In the genomic region with DNA sequence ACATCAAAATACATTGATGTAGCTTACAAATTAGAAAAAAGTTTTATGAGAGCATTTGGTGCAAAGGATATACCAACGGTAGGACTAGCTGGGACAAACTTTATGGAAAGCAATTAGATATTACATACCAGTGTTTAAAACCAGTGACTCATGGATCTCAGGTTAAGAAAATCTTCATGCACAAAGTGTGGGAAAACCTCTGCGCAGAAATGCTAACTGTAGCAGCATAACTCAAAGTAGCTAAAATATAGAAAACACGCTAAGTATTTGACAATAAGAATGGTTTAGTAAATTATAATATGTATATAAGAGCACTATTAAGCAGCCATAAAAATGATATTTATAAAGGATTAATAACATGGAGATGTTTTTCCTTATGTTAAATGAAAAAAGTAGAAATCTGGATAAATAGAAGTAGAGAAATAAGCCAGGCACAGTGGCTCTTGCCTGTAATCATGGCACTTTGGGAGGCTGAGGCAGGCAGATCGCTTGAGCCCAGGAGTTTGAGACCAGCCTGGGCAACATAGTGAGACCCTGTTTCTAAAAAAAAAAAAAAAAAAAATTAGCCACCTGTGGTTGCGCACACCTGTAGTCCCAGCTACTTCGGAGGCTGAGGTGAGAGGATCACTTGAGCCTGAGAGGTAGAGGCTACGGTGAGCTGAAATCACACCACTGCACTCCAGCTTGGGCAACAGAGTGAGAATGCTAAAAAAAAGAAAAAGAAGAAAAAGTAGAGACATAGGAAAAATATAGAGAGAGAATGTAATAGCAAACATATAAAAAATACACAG, we compare ENCODE assay signal across 27 cellular contexts. TPM values are rescaled to one million over a fixed set of nuclear protein-coding genes. Genes with fewer than 3 reads are reported as not detected.
A peak's percentile ranks its signal among the peaks of the same experiment; 100 is the strongest.
DNase-seq lines count a peak whose midpoint lies in the region; ATAC-seq, FAIRE-seq and TF ChIP-seq lines count a peak whose summit lies in the region.
"Had no signal": no experiment of that assay in that cellular context is flagged by ENCODE, and none has a peak within 500 bp of the region (broad histone marks: within the 10 kb centered on the region; RNA-seq: fewer than 3 reads in every experiment).

No MANE protein-coding gene starts in this region.

- H2AFZ ChIP-seq in K562 (ENCODE audit: low read depth, low read length), result no peak overlapping the region

- peaks cover 14% of the 10 kb centered on the region for H3K9me3 Mint-ChIP-seq in natural killer cell treated with Interleukin-12 subunit alpha and Interleukin-12 subunit beta and Interleukin-15 and Interleukin-18, amount 100 ng/mL, for 72 hours

- no peak for FAIRE-seq in K562 (lab: Jason Lieb, UNC)
- FAIRE-seq: A204.1, GM12878, GM12892, GM18507, GM19239 had no signal

- H3K36me3 ChIP-seq in HEK293 (ENCODE audit: control insufficient read depth in 2 of 2, insufficient read depth in 1 of 2, low read length in 2 of 2) (no peaks in the 10 kb centered on the region), K562 (ENCODE audit: control insufficient read depth, insufficient read depth, low read length) (no peaks in the 10 kb centered on the region)
- H3K36me3 ChIP-seq: BE2C, BLaER1 had no signal

- H3K27me3 ChIP-seq in K562 (ENCODE audit: control insufficient read depth in 2 of 2, insufficient read depth in 2 of 2, low read length in 2 of 2), result no peaks in the 10 kb centered on the region
- H3K27me3 ChIP-seq: BE2C, BLaER1 had no signal

- no peaks in the 10 kb centered on the region for H3K9me3 ChIP-seq in HEK293 (ENCODE audit: control insufficient read depth, insufficient read depth, low read depth, low read length)
- H3K9me3 ChIP-seq in K562 (replicated peaks; ENCODE audit: control insufficient read depth, insufficient read depth, low read depth, low read length), result no peaks in the 10 kb centered on the region; the same call in 1 of the 2 replicates
- H3K9me3 ChIP-seq in T-helper 17 cell (ENCODE audit: control insufficient read depth, low read length, poor library complexity, severe bottlenecking), result no peaks in the 10 kb centered on the region
- H3K9me3 ChIP-seq: BE2C had no signal

- H3K36me3 Mint-ChIP-seq in natural killer cell treated with Interleukin-12 subunit alpha and Interleukin-12 subunit beta and Interleukin-15 and Interleukin-18, amount 100 ng/mL, for 72 hours, result peaks cover 26% of the 10 kb centered on the region
- peaks cover 3% of the 10 kb centered on the region for H3K36me3 Mint-ChIP-seq in T-helper 17 cell (ENCODE audit: low read depth)
- H3K36me3 Mint-ChIP-seq: CD4-positive, CD25-positive, alpha-beta regulatory T cell had no signal

- H4K20me1 ChIP-seq in K562 (replicated peaks; ENCODE audit: control insufficient read depth, insufficient read depth, low read length), result no peaks in the 10 kb centered on the region
- H4K20me1 ChIP-seq: BLaER1 had no signal

- H3K9me1 ChIP-seq in K562 (ENCODE audit: control insufficient read depth, insufficient read depth, low read length), result no peaks in the 10 kb centered on the region

- intact Hi-C loops in K562 (cut with micrococcal nuclease), result no loop called here

- no peak for TF ChIP-seq RAD21 in K562 (CRISPR knock-in tag; conservative IDR thresholded peaks at IDR 0.05 in 1 of 2, IDR thresholded peaks at IDR 0.05 in 1 of 2)

- H3K9ac ChIP-seq in K562 (ENCODE audit: insufficient read depth in 1 of 2, low read depth in 2 of 2, low read length in 2 of 2), result no peak overlapping the region
- H3K9ac ChIP-seq: BLaER1 had no signal

- H3K4me1 ChIP-seq in HEK293 (ENCODE audit: control insufficient read depth, insufficient read depth, low read length) (no peaks in the 10 kb centered on the region), K562 (replicated peaks in 1 of 2; ENCODE audit: control insufficient read depth in 2 of 2, insufficient read depth in 2 of 2, low read length in 2 of 2) (no peaks in the 10 kb centered on the region)
- H3K4me1 ChIP-seq: BE2C, BLaER1 had no signal

- CTCF ChIA-PET in HEK293 (lab: Yijun Ruan, JAX), result interaction anchor here (0.6 kb wide), 1 partner anchor 783 kb away, joined by 3 read pairs; no protein-coding TSS in a partner anchor
- CTCF ChIA-PET in K562 (lab: Yijun Ruan, JAX; ENCODE audit: low intra/inter-chr PET ratio), result no interaction called here

- no peaks in the 10 kb centered on the region for H3K79me2 ChIP-seq in K562 (ENCODE audit: control insufficient read depth, insufficient read depth, low read length)

- H3K27me3 Mint-ChIP-seq in natural killer cell treated with Interleukin-12 subunit alpha and Interleukin-12 subunit beta and Interleukin-15 and Interleukin-18, amount 100 ng/mL, for 72 hours, result no peaks in the 10 kb centered on the region
- H3K27me3 Mint-ChIP-seq in T-helper 17 cell, result no peaks in the 10 kb centered on the region

- POLR2A ChIA-PET in HEK293 (lab: Yijun Ruan, JAX), result no interaction called here
- POLR2A ChIA-PET in K562 (lab: Yijun Ruan, JAX), result no interaction called here

- no peak overlapping the region for H3K4me2 ChIP-seq in K562 (ENCODE audit: insufficient read depth, low read length)
- H3K4me2 ChIP-seq: BLaER1 had no signal

- in situ Hi-C loops in K562 (cut with MboI), result no loop called here

- ATAC-seq in K562 (no peak), T-helper 17 cell (no peak), GM18907 (IDR thresholded peaks at IDR 0.05; ENCODE audit: unreplicated experiment) (no peak)
- no peak for ATAC-seq in natural killer cell treated with Interleukin-12 subunit alpha and Interleukin-12 subunit beta and Interleukin-15 and Interleukin-18, amount 100 ng/mL, for 72 hours
- ATAC-seq: GM12878 had no signal

- H3K4me1 Mint-ChIP-seq in natural killer cell treated with Interleukin-12 subunit alpha and Interleukin-12 subunit beta and Interleukin-15 and Interleukin-18, amount 100 ng/mL, for 72 hours (ENCODE audit: low read depth in 2 of 2), result peaks cover 46 to 53% of the 10 kb centered on the region in 2 donors
- peaks cover 8% of the 10 kb centered on the region for H3K4me1 Mint-ChIP-seq in T-helper 17 cell
- H3K4me1 Mint-ChIP-seq: CD4-positive, CD25-positive, alpha-beta regulatory T cell; CD8-positive, alpha-beta memory T cell had no signal

- H3K27ac ChIP-seq in HEK293 (ENCODE audit: extremely low read depth, low read depth, low read length) (no peak overlapping the region), K562 (ENCODE audit: extremely low read depth, low read depth, low read length) (no peak overlapping the region)
- H3K27ac ChIP-seq: BLaER1 had no signal

- no peak overlapping the region for H3K4me3 Mint-ChIP-seq in natural killer cell treated with Interleukin-12 subunit alpha and Interleukin-12 subunit beta and Interleukin-15 and Interleukin-18, amount 100 ng/mL, for 72 hours
- H3K4me3 Mint-ChIP-seq in T-helper 17 cell, result no peak overlapping the region
- H3K4me3 Mint-ChIP-seq: CD14-positive monocyte; CD4-positive, alpha-beta memory T cell; CD4-positive, CD25-positive, alpha-beta regulatory T cell; CD8-positive, alpha-beta memory T cell had no signal

- no TSS peak for BruUV-seq in K562 (replicated peaks; lab: Mats Ljungman, UMichigan)

- no peak for DNase-seq in K562 (ENCODE audit: extremely low read depth in 1 of 4, low spot score in 3 of 4)
- no peak for DNase-seq in natural killer cell treated with Interleukin-12 subunit alpha and Interleukin-12 subunit beta and Interleukin-15 and Interleukin-18, amount 100 ng/mL, for 72 hours (ENCODE audit: low spot score)
- no peak for DNase-seq in T-helper 17 cell
- no peak for DNase-seq in DMS153 treated with DMSO at 0.1 percent for 48 hours (lab: John Stamatoyannopoulos, UW; ENCODE audit: unreplicated experiment)
- DNase-seq: 8988T; ACHN; BE2C; C1 segment of cervical spinal cord; CD4-positive, alpha-beta memory T cell; CD4-positive, CD25-positive, alpha-beta regulatory T cell; CD8-positive, alpha-beta memory T cell; COR-L47; DMS 273 treated with DMSO at 0.1 percent for 48 hours; DMS153; DND-41; EL; GDM1 had no signal

- 27% methylated on average over 7 of the region's 7 CpGs for WGBS in K562 (ENCODE audit: insufficient coverage, low coverage, missing lambda C conversion rate)

- H3K4me3 ChIP-seq in HEK293 (ENCODE audit: low read depth, low read length) (no peak overlapping the region), K562 (no peak overlapping the region)
- H3K4me3 ChIP-seq: BLaER1, GM12878 had no signal

- H3K27ac Mint-ChIP-seq in natural killer cell treated with Interleukin-12 subunit alpha and Interleukin-12 subunit beta and Interleukin-15 and Interleukin-18, amount 100 ng/mL, for 72 hours, result peak overlapping the region; percentile 12 to 91
- H3K27ac Mint-ChIP-seq in T-helper 17 cell, result no peak overlapping the region
- H3K27ac Mint-ChIP-seq: CD4-positive, alpha-beta memory T cell; CD4-positive, CD25-positive, alpha-beta regulatory T cell; CD8-positive, alpha-beta memory T cell had no signal

- no peak for TF ChIP-seq POLR2A in K562 (conservative IDR thresholded peaks at IDR 0.05)

- TF ChIP-seq CTCF in HEK293 (tag by site-specific recombination; IDR thresholded peaks at IDR 0.05) (no peak), K562 (IDR thresholded peaks at IDR 0.05 in 2 of 3, conservative IDR thresholded peaks at IDR 0.05 in 1 of 3; ENCODE audit: insufficient read depth in 2 of 3, low read depth in 1 of 3, low read length in 3 of 3) (no peak)

- no peak for TF ChIP-seq EP300 in K562 (IDR thresholded peaks at IDR 0.05; ENCODE audit: low read length)

TF ChIP-seq in HEK293, 187 proteins besides CTCF, POLR2A, EP300 and RAD21 (continues in another document):
- no peak for TF ChIP-seq FEZF1 (tag by site-specific recombination; IDR thresholded peaks at IDR 0.05)

TF ChIP-seq in K562, 482 proteins besides CTCF, POLR2A, EP300 and RAD21 (continues in another document):
- TF ChIP-seq ZNF174 (CRISPR knock-in tag; IDR thresholded peaks at IDR 0.05) (no peak), CHD2 (IDR thresholded peaks at IDR 0.05; ENCODE audit: low read depth, low read length) (no peak)

RNA-seq across cellular contexts. Expression of a gene that starts 37.2 kb away (rescaled TPM):
- 6.1 and 7.4 TPM in 2 replicates for total RNA-seq in K562 (2011; cell fraction: chromatin; rRNA removed; ENCODE audit: low replicate concordance)
- total RNA-seq in K562 (2011; cell fraction: nucleolus; rRNA removed), result 3.2 and 6.0 TPM in 2 replicates
- 4.2 and 10.6 TPM in 2 replicates for total RNA-seq in K562 (2011; cell fraction: nucleoplasm; rRNA removed)
- 1.5 and 1.7 TPM in 2 replicates for total RNA-seq in K562 (2014; rRNA removed)
- 1.3 and 2.5 TPM in 2 replicates for total RNA-seq in K562 (2014; rRNA removed; fragmentation: Illumina TruSeq; extraction: Trizol)
- 2.6 and 2.9 TPM in 2 replicates for total RNA-seq in K562 (2015; rRNA removed; fragmentation: Illumina TruSeq; extraction: Trizol)
- total RNA-seq in K562 (2021), result 1.9 and 2.7 TPM in 2 replicates
- polyA plus RNA-seq in K562 (2011; rRNA removed), result 6.8 and 8.3 TPM in 2 replicates
- 3.7 and 8.3 TPM in 2 replicates for polyA plus RNA-seq in K562 (2011; cell fraction: cytosol; rRNA removed)
- 10.0 and 17.3 TPM in 2 replicates for polyA plus RNA-seq in K562 (2011; cell fraction: nucleus; rRNA removed)
- 2.7 and 4.5 TPM in 2 replicates for polyA plus RNA-seq in K562 (2012)
- 2.0 and 2.2 TPM in 2 replicates for polyA plus RNA-seq in K562 (2014; fragmentation: Illumina TruSeq; extraction: Trizol)
- 1 to 10 TPM; 1.1 to 1.2 TPM for polyA plus RNA-seq in K562 (2014; fragmentation: Nextera tagmentation; extraction: Ambion mirVana)
- 2.4 and 3.7 TPM in 2 replicates for polyA plus RNA-seq in K562 (2014; rRNA removed)
- polyA minus RNA-seq in K562 (2011; rRNA and poly(A)+ RNA removed), result 3.8 and 6.3 TPM in 2 replicates
- 1.6 and 3.1 TPM in 2 replicates for polyA minus RNA-seq in K562 (2011; cell fraction: cytosol; rRNA and poly(A)+ RNA removed)
- polyA minus RNA-seq in K562 (2011; cell fraction: nucleus; rRNA and poly(A)+ RNA removed), result 4.4 and 4.6 TPM in 2 replicates
- 100 to 1,000 TPM; 104 to 130 TPM for total RNA-seq in natural killer cell treated with Interleukin-12 subunit alpha and Interleukin-12 subunit beta and Interleukin-15 and Interleukin-18, amount 100 ng/mL, for 72 hours
- 10 to 100 TPM; 19.6 to 20.9 TPM for total RNA-seq in T-helper 17 cell
- total RNA-seq: G401 had no signal
